In the genomic region with DNA sequence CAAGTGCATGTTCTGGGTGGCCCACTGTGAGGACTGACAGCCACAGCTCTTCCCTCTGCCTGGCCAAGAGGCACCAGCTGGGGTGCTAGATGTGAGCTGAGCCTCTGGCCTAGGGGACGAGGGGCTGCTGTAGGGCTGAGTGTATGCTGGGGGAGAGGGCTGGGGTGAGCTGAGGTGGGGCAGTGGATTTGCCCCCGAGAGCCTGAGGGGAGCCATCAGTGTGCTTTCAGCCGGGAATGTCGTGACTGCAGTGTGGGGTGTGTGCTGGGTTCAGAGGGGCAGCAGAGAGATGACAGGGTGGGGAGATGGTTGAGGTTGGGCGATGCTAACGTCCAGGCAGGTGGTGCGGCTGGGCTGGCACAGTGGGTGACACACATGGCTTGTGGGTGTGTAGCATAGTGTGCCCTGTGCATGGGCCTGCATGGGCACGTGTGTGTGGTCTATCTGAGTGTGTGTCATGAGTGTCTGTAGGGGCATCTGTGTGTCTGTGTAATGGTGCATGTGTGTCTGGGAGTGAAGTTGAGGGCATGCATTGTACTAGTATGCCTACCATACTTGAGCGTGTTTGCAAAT, we compare ENCODE assay signal across 1 cellular context.
TF ChIP-seq lines count a peak whose summit lies in the region.

No MANE protein-coding gene starts in this region.

TF ChIP-seq in H1, 55 proteins besides CTCF, POLR2A, EP300 and RAD21:
- no peak for TF ChIP-seq TAF7 (optimal IDR thresholded peaks at IDR 0.05; ENCODE audit: borderline replicate concordance, low read depth, low read length)
